In the genomic region with DNA sequence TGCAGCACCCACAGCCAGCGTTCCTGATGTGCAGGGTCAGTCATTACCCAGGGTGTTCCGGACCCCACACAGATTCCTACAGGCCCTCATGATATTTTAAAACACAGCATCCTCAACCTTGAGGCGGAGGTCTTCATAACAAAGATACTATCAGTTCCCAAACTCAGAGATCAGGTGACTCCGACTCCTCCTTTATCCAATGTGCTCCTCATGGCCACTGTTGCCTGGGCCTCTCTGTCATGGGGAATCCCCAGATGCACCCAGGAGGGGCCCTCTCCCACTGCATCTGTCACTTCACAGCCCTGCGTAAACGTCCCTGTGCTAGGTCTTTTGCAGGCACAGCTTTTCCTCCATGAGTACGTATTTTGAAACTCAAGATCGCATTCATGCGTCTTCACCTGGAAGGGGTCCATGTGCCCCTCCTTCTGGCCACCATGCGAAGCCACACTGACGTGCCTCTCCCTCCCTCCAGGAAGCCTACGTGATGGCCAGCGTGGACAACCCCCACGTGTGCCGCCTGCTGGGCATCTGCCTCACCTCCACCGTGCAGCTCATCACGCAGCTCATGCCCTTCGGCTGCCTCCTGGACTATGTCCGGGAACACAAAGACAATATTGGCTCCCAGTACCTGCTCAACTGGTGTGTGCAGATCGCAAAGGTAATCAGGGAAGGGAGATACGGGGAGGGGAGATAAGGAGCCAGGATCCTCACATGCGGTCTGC, we compare ENCODE assay signal across 1 cellular context.
TF ChIP-seq lines count a peak whose summit lies in the region.

No MANE protein-coding gene starts in this region.

TF ChIP-seq in HepG2, 621 proteins besides CTCF, POLR2A, EP300 and RAD21 (continued from another document and continues in another):
- TF ChIP-seq POLR2AphosphoS2 (IDR thresholded peaks at IDR 0.05; ENCODE audit: low read depth, low read length) (no peak), KLF9 (CRISPR knock-in tag; IDR thresholded peaks at IDR 0.05; ENCODE audit: low read depth) (no peak), ESRRA (CRISPR knock-in tag; IDR thresholded peaks at IDR 0.05; ENCODE audit: low read depth) (no peak), ZNF121 (CRISPR knock-in tag; IDR thresholded peaks at IDR 0.05) (no peak), RCOR2 (CRISPR knock-in tag; IDR thresholded peaks at IDR 0.05) (no peak), SOX5 (CRISPR knock-in tag; IDR thresholded peaks at IDR 0.05; ENCODE audit: borderline replicate concordance) (no peak), ZNF367 (CRISPR knock-in tag; IDR thresholded peaks at IDR 0.05; ENCODE audit: borderline replicate concordance) (no peak), GATAD1 (CRISPR knock-in tag; IDR thresholded peaks at IDR 0.05) (no peak), ZNF709 (CRISPR knock-in tag; IDR thresholded peaks at IDR 0.05) (no peak), CHD4 (IDR thresholded peaks at IDR 0.05; ENCODE audit: borderline replicate concordance, low read length) (no peak), DR1 (CRISPR knock-in tag; IDR thresholded peaks at IDR 0.05) (no peak), FOXP1 (IDR thresholded peaks at IDR 0.05) (no peak), FOXP1 (CRISPR knock-in tag; IDR thresholded peaks at IDR 0.05) (no peak), ZNF256 (CRISPR knock-in tag; conservative IDR thresholded peaks at IDR 0.05) (no peak), ZNF296 (CRISPR knock-in tag; conservative IDR thresholded peaks at IDR 0.05) (no peak), MYC (CRISPR knock-in tag; IDR thresholded peaks at IDR 0.05; ENCODE audit: borderline replicate concordance) (peak; percentile 74), ZNF841 (CRISPR knock-in tag; IDR thresholded peaks at IDR 0.05; ENCODE audit: borderline replicate concordance) (no peak), ZNF232 (CRISPR knock-in tag; IDR thresholded peaks at IDR 0.05; ENCODE audit: borderline replicate concordance) (no peak), RELA (CRISPR knock-in tag; IDR thresholded peaks at IDR 0.05) (peak; percentile 60; the same call in 1 of the 2 replicates), ARNT2 (CRISPR knock-in tag; IDR thresholded peaks at IDR 0.05; ENCODE audit: low read depth) (no peak; the same call in 1 of the 2 replicates), FIP1L1 (IDR thresholded peaks at IDR 0.05; ENCODE audit: borderline replicate concordance, insufficient read depth, low read depth, low read length) (no peak), SMAD3 (CRISPR knock-in tag; IDR thresholded peaks at IDR 0.05) (no peak), THYN1 (CRISPR knock-in tag; IDR thresholded peaks at IDR 0.05; ENCODE audit: borderline replicate concordance, low read depth) (no peak), HMG20B (CRISPR knock-in tag; conservative IDR thresholded peaks at IDR 0.05) (no peak), SOX13 (IDR thresholded peaks at IDR 0.05) (no peak), SOX13 (CRISPR knock-in tag; conservative IDR thresholded peaks at IDR 0.05 in 1 of 2, IDR thresholded peaks at IDR 0.05 in 1 of 2) (no peak; a peak in 1 of 4 replicates), ETV6 (CRISPR knock-in tag; conservative IDR thresholded peaks at IDR 0.05) (no peak), ATF1 (CRISPR knock-in tag; IDR thresholded peaks at IDR 0.05) (no peak), ZBTB38 (CRISPR knock-in tag; IDR thresholded peaks at IDR 0.05) (peak; percentile 100), PRMT3 (CRISPR knock-in tag; IDR thresholded peaks at IDR 0.05; ENCODE audit: borderline replicate concordance, low read depth) (0 out of 2 replicates have a peak, but pooled peaks have one; percentile 29), ZNF598 (CRISPR knock-in tag; IDR thresholded peaks at IDR 0.05; ENCODE audit: borderline replicate concordance) (no peak), ZNF331 (CRISPR knock-in tag; IDR thresholded peaks at IDR 0.05) (no peak; the same call in 1 of the 2 replicates)
- TF ChIP-seq, protein P1, sequence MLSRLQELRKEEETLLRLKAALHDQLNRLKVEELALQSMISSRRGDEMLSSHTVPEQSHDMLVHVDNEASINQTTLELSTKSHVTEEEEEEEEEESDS (CRISPR knock-in tag; IDR thresholded peaks at IDR 0.05; ENCODE audit: borderline replicate concordance), result no peak
- TF ChIP-seq, protein P2, sequence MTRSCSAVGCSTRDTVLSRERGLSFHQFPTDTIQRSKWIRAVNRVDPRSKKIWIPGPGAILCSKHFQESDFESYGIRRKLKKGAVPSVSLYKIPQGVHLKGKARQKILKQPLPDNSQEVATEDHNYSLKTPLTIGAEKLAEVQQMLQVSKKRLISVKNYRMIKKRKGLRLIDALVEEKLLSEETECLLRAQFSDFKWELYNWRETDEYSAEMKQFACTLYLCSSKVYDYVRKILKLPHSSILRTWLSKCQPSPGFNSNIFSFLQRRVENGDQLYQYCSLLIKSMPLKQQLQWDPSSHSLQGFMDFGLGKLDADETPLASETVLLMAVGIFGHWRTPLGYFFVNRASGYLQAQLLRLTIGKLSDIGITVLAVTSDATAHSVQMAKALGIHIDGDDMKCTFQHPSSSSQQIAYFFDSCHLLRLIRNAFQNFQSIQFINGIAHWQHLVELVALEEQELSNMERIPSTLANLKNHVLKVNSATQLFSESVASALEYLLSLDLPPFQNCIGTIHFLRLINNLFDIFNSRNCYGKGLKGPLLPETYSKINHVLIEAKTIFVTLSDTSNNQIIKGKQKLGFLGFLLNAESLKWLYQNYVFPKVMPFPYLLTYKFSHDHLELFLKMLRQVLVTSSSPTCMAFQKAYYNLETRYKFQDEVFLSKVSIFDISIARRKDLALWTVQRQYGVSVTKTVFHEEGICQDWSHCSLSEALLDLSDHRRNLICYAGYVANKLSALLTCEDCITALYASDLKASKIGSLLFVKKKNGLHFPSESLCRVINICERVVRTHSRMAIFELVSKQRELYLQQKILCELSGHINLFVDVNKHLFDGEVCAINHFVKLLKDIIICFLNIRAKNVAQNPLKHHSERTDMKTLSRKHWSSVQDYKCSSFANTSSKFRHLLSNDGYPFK (CRISPR knock-in tag; IDR thresholded peaks at IDR 0.05; ENCODE audit: borderline replicate concordance), result 0 out of 2 replicates have a peak, but pooled peaks have one; percentile 36
- TF ChIP-seq, protein P3, sequence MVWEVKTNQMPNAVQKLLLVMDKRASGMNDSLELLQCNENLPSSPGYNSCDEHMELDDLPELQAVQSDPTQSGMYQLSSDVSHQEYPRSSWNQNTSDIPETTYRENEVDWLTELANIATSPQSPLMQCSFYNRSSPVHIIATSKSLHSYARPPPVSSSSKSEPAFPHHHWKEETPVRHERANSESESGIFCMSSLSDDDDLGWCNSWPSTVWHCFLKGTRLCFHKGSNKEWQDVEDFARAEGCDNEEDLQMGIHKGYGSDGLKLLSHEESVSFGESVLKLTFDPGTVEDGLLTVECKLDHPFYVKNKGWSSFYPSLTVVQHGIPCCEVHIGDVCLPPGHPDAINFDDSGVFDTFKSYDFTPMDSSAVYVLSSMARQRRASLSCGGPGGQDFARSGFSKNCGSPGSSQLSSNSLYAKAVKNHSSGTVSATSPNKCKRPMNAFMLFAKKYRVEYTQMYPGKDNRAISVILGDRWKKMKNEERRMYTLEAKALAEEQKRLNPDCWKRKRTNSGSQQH (CRISPR knock-in tag; IDR thresholded peaks at IDR 0.05; ENCODE audit: low read depth), result no peak
- TF ChIP-seq, protein P4, sequence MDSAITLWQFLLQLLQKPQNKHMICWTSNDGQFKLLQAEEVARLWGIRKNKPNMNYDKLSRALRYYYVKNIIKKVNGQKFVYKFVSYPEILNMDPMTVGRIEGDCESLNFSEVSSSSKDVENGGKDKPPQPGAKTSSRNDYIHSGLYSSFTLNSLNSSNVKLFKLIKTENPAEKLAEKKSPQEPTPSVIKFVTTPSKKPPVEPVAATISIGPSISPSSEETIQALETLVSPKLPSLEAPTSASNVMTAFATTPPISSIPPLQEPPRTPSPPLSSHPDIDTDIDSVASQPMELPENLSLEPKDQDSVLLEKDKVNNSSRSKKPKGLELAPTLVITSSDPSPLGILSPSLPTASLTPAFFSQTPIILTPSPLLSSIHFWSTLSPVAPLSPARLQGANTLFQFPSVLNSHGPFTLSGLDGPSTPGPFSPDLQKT (CRISPR knock-in tag; IDR thresholded peaks at IDR 0.05; ENCODE audit: borderline replicate concordance), result no peak
- TF ChIP-seq, protein P5, sequence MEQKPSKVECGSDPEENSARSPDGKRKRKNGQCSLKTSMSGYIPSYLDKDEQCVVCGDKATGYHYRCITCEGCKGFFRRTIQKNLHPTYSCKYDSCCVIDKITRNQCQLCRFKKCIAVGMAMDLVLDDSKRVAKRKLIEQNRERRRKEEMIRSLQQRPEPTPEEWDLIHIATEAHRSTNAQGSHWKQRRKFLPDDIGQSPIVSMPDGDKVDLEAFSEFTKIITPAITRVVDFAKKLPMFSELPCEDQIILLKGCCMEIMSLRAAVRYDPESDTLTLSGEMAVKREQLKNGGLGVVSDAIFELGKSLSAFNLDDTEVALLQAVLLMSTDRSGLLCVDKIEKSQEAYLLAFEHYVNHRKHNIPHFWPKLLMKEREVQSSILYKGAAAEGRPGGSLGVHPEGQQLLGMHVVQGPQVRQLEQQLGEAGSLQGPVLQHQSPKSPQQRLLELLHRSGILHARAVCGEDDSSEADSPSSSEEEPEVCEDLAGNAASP (CRISPR knock-in tag; IDR thresholded peaks at IDR 0.05; ENCODE audit: borderline replicate concordance), result no peak
- TF ChIP-seq, protein P6, sequence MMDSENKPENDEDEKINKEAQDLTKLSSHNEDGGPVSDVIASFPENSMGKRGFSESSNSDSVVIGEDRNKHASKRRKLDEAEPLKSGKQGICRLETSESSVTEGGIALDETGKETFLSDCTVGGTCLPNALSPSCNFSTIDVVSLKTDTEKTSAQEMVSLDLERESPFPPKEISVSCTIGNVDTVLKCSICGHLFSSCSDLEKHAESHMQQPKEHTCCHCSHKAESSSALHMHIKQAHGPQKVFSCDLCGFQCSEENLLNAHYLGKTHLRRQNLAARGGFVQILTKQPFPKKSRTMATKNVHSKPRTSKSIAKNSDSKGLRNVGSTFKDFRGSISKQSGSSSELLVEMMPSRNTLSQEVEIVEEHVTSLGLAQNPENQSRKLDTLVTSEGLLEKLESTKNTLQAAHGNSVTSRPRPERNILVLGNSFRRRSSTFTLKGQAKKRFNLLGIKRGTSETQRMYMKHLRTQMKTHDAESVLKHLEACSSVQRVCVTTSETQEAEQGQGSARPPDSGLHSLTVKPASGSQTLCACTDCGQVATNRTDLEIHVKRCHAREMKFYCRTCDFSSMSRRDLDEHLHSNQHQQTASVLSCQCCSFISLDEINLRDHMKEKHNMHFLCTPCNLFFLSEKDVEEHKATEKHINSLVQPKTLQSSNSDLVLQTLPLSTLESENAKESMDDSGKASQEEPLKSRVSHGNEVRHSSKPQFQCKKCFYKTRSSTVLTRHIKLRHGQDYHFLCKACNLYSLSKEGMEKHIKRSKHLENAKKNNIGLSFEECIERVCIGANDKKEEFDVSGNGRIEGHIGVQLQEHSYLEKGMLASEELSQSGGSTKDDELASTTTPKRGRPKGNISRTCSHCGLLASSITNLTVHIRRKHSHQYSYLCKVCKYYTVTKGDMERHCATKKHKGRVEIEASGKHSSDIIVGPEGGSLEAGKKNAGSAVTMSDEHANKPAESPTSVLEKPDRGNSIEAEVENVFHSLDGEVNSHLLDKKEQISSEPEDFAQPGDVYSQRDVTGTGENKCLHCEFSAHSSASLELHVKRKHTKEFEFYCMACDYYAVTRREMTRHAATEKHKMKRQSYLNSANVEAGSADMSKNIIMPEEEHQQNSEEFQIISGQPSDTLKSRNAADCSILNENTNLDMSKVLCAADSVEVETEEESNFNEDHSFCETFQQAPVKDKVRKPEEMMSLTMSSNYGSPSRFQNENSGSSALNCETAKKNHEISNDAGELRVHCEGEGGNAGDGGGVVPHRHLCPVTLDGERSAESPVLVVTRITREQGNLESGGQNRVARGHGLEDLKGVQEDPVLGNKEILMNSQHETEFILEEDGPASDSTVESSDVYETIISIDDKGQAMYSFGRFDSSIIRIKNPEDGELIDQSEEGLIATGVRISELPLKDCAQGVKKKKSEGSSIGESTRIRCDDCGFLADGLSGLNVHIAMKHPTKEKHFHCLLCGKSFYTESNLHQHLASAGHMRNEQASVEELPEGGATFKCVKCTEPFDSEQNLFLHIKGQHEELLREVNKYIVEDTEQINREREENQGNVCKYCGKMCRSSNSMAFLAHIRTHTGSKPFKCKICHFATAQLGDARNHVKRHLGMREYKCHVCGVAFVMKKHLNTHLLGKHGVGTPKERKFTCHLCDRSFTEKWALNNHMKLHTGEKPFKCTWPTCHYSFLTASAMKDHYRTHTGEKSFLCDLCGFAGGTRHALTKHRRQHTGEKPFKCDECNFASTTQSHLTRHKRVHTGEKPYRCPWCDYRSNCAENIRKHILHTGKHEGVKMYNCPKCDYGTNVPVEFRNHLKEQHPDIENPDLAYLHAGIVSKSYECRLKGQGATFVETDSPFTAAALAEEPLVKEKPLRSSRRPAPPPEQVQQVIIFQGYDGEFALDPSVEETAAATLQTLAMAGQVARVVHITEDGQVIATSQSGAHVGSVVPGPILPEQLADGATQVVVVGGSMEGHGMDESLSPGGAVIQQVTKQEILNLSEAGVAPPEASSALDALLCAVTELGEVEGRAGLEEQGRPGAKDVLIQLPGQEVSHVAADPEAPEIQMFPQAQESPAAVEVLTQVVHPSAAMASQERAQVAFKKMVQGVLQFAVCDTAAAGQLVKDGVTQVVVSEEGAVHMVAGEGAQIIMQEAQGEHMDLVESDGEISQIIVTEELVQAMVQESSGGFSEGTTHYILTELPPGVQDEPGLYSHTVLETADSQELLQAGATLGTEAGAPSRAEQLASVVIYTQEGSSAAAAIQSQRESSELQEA (CRISPR knock-in tag; IDR thresholded peaks at IDR 0.05; ENCODE audit: not compliant biosample characterization), result no peak
- TF ChIP-seq, protein P7, sequence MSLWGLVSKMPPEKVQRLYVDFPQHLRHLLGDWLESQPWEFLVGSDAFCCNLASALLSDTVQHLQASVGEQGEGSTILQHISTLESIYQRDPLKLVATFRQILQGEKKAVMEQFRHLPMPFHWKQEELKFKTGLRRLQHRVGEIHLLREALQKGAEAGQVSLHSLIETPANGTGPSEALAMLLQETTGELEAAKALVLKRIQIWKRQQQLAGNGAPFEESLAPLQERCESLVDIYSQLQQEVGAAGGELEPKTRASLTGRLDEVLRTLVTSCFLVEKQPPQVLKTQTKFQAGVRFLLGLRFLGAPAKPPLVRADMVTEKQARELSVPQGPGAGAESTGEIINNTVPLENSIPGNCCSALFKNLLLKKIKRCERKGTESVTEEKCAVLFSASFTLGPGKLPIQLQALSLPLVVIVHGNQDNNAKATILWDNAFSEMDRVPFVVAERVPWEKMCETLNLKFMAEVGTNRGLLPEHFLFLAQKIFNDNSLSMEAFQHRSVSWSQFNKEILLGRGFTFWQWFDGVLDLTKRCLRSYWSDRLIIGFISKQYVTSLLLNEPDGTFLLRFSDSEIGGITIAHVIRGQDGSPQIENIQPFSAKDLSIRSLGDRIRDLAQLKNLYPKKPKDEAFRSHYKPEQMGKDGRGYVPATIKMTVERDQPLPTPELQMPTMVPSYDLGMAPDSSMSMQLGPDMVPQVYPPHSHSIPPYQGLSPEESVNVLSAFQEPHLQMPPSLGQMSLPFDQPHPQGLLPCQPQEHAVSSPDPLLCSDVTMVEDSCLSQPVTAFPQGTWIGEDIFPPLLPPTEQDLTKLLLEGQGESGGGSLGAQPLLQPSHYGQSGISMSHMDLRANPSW (CRISPR knock-in tag; IDR thresholded peaks at IDR 0.05; ENCODE audit: borderline replicate concordance), result no peak
- TF ChIP-seq, protein P8, sequence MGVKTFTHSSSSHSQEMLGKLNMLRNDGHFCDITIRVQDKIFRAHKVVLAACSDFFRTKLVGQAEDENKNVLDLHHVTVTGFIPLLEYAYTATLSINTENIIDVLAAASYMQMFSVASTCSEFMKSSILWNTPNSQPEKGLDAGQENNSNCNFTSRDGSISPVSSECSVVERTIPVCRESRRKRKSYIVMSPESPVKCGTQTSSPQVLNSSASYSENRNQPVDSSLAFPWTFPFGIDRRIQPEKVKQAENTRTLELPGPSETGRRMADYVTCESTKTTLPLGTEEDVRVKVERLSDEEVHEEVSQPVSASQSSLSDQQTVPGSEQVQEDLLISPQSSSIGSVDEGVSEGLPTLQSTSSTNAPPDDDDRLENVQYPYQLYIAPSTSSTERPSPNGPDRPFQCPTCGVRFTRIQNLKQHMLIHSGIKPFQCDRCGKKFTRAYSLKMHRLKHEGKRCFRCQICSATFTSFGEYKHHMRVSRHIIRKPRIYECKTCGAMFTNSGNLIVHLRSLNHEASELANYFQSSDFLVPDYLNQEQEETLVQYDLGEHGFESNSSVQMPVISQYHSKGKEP (CRISPR knock-in tag; IDR thresholded peaks at IDR 0.05), result no peak
